In genomic region chr16:72995151-72995881, GRCh38 we compare ENCODE assay signal across 9 cellular contexts. TPM values are rescaled to one million over a fixed set of nuclear protein-coding genes. Genes with fewer than 3 reads are reported as not detected.
DNase-seq lines count a peak whose midpoint lies in the region; ATAC-seq and TF ChIP-seq lines count a peak whose summit lies in the region.
"Had no signal": no experiment of that assay in that cellular context is flagged by ENCODE, and none has a peak within 500 bp of the region (broad histone marks: within the 10 kb centered on the region; RNA-seq: fewer than 3 reads in every experiment).

No MANE protein-coding gene starts in this region.

- WGBS in esophagus squamous epithelium, 2 donors = 83 to 86% methylated on average over 14 to 18 of the region's 18 CpGs

- TF ChIP-seq POLR2A in esophagus squamous epithelium (IDR thresholded peaks at IDR 0.05) = no peak

- H3K4me1 ChIP-seq in esophagus squamous epithelium = peaks cover 23 to 76% (median 26%) of the 10 kb centered on the region in 3 donors

- no peaks in the 10 kb centered on the region for H3K36me3 ChIP-seq in esophagus squamous epithelium

- intact Hi-C loops in esophagus squamous epithelium (cut with DNase I) = loop anchor here (10.0 kb wide), 1 partner anchor 121 kb away; no protein-coding TSS in a partner anchor

- H3K27me3 ChIP-seq in AG04450 (ENCODE audit: control insufficient read depth, insufficient read depth, low read length) = no peaks in the 10 kb centered on the region
- H3K27me3 ChIP-seq in esophagus squamous epithelium = no peaks in the 10 kb centered on the region

- H3K27ac ChIP-seq in AG04450 (ENCODE audit: low read depth, low read length) (no peak overlapping the region), esophagus squamous epithelium (no peak overlapping the region)

- H3K9me3 ChIP-seq in AG04450 (ENCODE audit: control insufficient read depth, insufficient read depth, low read length) (no peaks in the 10 kb centered on the region), esophagus squamous epithelium (no peaks in the 10 kb centered on the region)

- H3K4me3 ChIP-seq in AG04450 (ENCODE audit: low read depth, low read length) (no peak overlapping the region), GM12865 (ENCODE audit: low read depth, low read length) (no peak overlapping the region), esophagus squamous epithelium (no peak overlapping the region)

- POLR2A ChIA-PET in AG04450 (lab: Yijun Ruan, JAX) = no interaction called here

- ATAC-seq in GM18909 (IDR thresholded peaks at IDR 0.05; ENCODE audit: poor library complexity, unreplicated experiment) (no peak), HG03432 (IDR thresholded peaks at IDR 0.05; ENCODE audit: unreplicated experiment) (no peak)

- CTCF ChIA-PET in AG04450 (lab: Charles Lee) = interaction anchor here (0.5 to 1.0 kb wide), 5 partner anchors 15 to 345 kb away, joined by 3 to 5 read pairs (median 4); no protein-coding TSS in a partner anchor

- no peak for DNase-seq in AG04450 (ENCODE audit: low read depth, low spot score)
- DNase-seq in GM12865 (ENCODE audit: low read depth) = peak; percentile 19
- DNase-seq in RPMI7951 (ENCODE audit: low read depth) = peak; percentile 35
- DNase-seq in iPS-NIHi11 (ENCODE audit: low spot score) = peak; percentile 65
- no peak for DNase-seq in esophagus squamous epithelium (lab: John Stamatoyannopoulos, UW)
- DNase-seq in NCI-H1105 treated with DMSO at 0.1 percent for 48 hours (lab: John Stamatoyannopoulos, UW) = no peak
- DNase-seq: activated CD4-positive, CD25-positive, alpha-beta regulatory T cell treated with anti-CD3 and anti-CD28 coated beads, Interleukin-2, amount 50 U/mL, for 72 hours had no signal

- peak; percentile 50 for TF ChIP-seq CTCF in AG04450 (IDR thresholded peaks at IDR 0.05; ENCODE audit: low read depth, low read length)
- peak; percentile 48 for TF ChIP-seq CTCF in GM12865 (IDR thresholded peaks at IDR 0.05; ENCODE audit: insufficient read depth, low read depth, low read length, missing control alignments)
- TF ChIP-seq CTCF in esophagus squamous epithelium (IDR thresholded peaks at IDR 0.05) = peak in 3 of 6 experiments; percentile 27 to 46 (median 32)

RNA-seq across cellular contexts. Expression of gene ZFHX3, which starts 52.6 kb away (rescaled TPM):
- polyA plus RNA-seq in AG04450 (2011; rRNA removed) = 3.3 and 4.2 TPM in 2 replicates
- 11.1 and 12.1 TPM in 2 replicates for polyA minus RNA-seq in AG04450 (2011; rRNA and poly(A)+ RNA removed)
- 2.0 and 2.2 TPM in 2 replicates for total RNA-seq in RPMI7951 (2014; rRNA removed; shearing (Covaris generic))
- total RNA-seq in esophagus squamous epithelium = 10 to 100 TPM in 1 of 4 donors, 1 to 10 TPM in 3; 3.5 to 12.8 (median 4.5) TPM

Comparison
In these comparisons a context has a peak if more than half of its experiments do, and no peak if none do; other contexts are left out.
1. DNase-seq: peak in GM12865 (single experiment), RPMI7951 (single experiment) and iPS-NIHi11 (single experiment); none in AG04450 (single experiment), esophagus squamous epithelium (single experiment) and NCI-H1105 treated with DMSO at 0.1 percent for 48 hours (single experiment).